In genomic region chrX:48715066-48715465, GRCh38 we compare ENCODE assay signal across 13 cellular contexts. TPM values are rescaled to one million over a fixed set of nuclear protein-coding genes. Genes with fewer than 3 reads are reported as not detected.
A peak's percentile ranks its signal among the peaks of the same experiment; 100 is the strongest.
DNase-seq lines count a peak whose midpoint lies in the region; ATAC-seq and TF ChIP-seq lines count a peak whose summit lies in the region.
"Had no signal": no experiment of that assay in that cellular context is flagged by ENCODE, and none has a peak within 500 bp of the region (broad histone marks: within the 10 kb centered on the region; RNA-seq: fewer than 3 reads in every experiment).

No MANE protein-coding gene starts in this region.

- H3K9me3 ChIP-seq in mammary epithelial cell (replicated peaks; ENCODE audit: insufficient read depth, low read length) (peaks cover 4% of the 10 kb centered on the region), esophagus squamous epithelium (no peaks in the 10 kb centered on the region)

- H3K4me1 ChIP-seq in mammary epithelial cell (ENCODE audit: insufficient read depth, low read length) (peaks cover 4% of the 10 kb centered on the region), esophagus squamous epithelium (no peaks in the 10 kb centered on the region)

- no peaks in the 10 kb centered on the region for H3K27me3 ChIP-seq in mammary epithelial cell (ENCODE audit: insufficient read depth, low read length)
- H3K27me3 ChIP-seq in esophagus squamous epithelium = no peaks in the 10 kb centered on the region

- peak overlapping the region; percentile 96 for H3K27ac Mint-ChIP-seq in activated CD4-positive, alpha-beta T cell treated with anti-CD3 and anti-CD28 coated beads, Interleukin-2, amount 10 ng/mL, durations not matched to agents 7 days and 5 days
- H3K27ac Mint-ChIP-seq in naive thymus-derived CD8-positive, alpha-beta T cell = peak overlapping the region; percentile 78 to 97 (median 90)
- no peak overlapping the region for H3K27ac Mint-ChIP-seq in Calu3 (ENCODE audit: unreplicated experiment)
- H3K27ac Mint-ChIP-seq: type B pancreatic cell had no signal

- TF ChIP-seq POLR2A in esophagus squamous epithelium (IDR thresholded peaks at IDR 0.05) = no peak

- no peak overlapping the region for H3K9ac ChIP-seq in mammary epithelial cell (ENCODE audit: insufficient read depth, low read length)

- POLR2A ChIA-PET in activated CD4-positive, alpha-beta T cell treated with anti-CD3 and anti-CD28 coated beads, Interleukin-2, amount 10 ng/mL, durations not matched to agents 7 days and 5 days (lab: Charles Lee) = no interaction called here
- POLR2A ChIA-PET in naive thymus-derived CD8-positive, alpha-beta T cell (lab: Charles Lee) = interaction anchor here (2.6 to 4.6 kb wide), 2 partner anchors 11 to 22 kb away, joined by 11 to 28 read pairs; no protein-coding TSS in a partner anchor

- H3K4me3 Mint-ChIP-seq in activated CD4-positive, alpha-beta T cell treated with anti-CD3 and anti-CD28 coated beads, Interleukin-2, amount 10 ng/mL, durations not matched to agents 7 days and 5 days = peak overlapping the region; percentile 1
- H3K4me3 Mint-ChIP-seq in naive thymus-derived CD8-positive, alpha-beta T cell = peak overlapping the region in 8 of 10 donors; percentile 11 to 75 (median 64)
- no peak overlapping the region for H3K4me3 Mint-ChIP-seq in Calu3 (ENCODE audit: low read depth, unreplicated experiment)
- H3K4me3 Mint-ChIP-seq: type B pancreatic cell had no signal

- peak in 1 of 2 donors; percentile 6 for ATAC-seq in naive thymus-derived CD8-positive, alpha-beta T cell
- ATAC-seq in HG03521 (IDR thresholded peaks at IDR 0.05; ENCODE audit: unreplicated experiment) = no peak

- dilution Hi-C loops in mammary epithelial cell (cut with HindIII; ENCODE audit: low sequenced_read_pairs) = no loop called here

- TF ChIP-seq CTCF in mammary epithelial cell (conservative IDR thresholded peaks at IDR 0.05 in 1 of 2, IDR thresholded peaks at IDR 0.05 in 1 of 2; ENCODE audit: extremely low read depth in 1 of 2, insufficient read depth in 1 of 2, low read depth in 1 of 2, low read length in 2 of 2) (no peak), Calu3 (IDR thresholded peaks at IDR 0.05; ENCODE audit: unreplicated experiment) (no peak), esophagus squamous epithelium (IDR thresholded peaks at IDR 0.05) (no peak)

- H3K9me3 Mint-ChIP-seq in activated CD4-positive, alpha-beta T cell treated with anti-CD3 and anti-CD28 coated beads, Interleukin-2, amount 10 ng/mL, durations not matched to agents 7 days and 5 days = peaks cover 14% of the 10 kb centered on the region
- no peaks in the 10 kb centered on the region for H3K9me3 Mint-ChIP-seq in naive thymus-derived CD8-positive, alpha-beta T cell
- H3K9me3 Mint-ChIP-seq in Calu3 (ENCODE audit: low read depth, unreplicated experiment) = peaks cover 3% of the 10 kb centered on the region
- H3K9me3 Mint-ChIP-seq: type B pancreatic cell had no signal

- CTCF ChIA-PET in activated CD4-positive, alpha-beta T cell treated with anti-CD3 and anti-CD28 coated beads, Interleukin-2, amount 10 ng/mL, durations not matched to agents 7 days and 5 days (lab: Charles Lee) = no interaction called here
- CTCF ChIA-PET in mammary epithelial cell (lab: Charles Lee; ENCODE audit: low non-redundant PET) = interaction anchor here (0.6 kb wide), 1 partner anchor 22 kb away, joined by 3 read pairs; no protein-coding TSS in a partner anchor
- CTCF ChIA-PET in Calu3 (lab: Charles Lee) = no interaction called here

- intact Hi-C loops in mammary epithelial cell (cut with micrococcal nuclease) = no loop called here
- intact Hi-C loops in Calu3 (cut with micrococcal nuclease; ENCODE audit: unreplicated experiment) = no loop called here
- intact Hi-C loops in esophagus squamous epithelium (cut with DNase I) = no loop called here

- H3K27ac ChIP-seq in mammary epithelial cell (ENCODE audit: insufficient read depth, low read depth, low read length) (no peak overlapping the region), esophagus squamous epithelium (no peak overlapping the region)

- no peaks in the 10 kb centered on the region for H3K27me3 Mint-ChIP-seq in activated CD4-positive, alpha-beta T cell treated with anti-CD3 and anti-CD28 coated beads, Interleukin-2, amount 10 ng/mL, durations not matched to agents 7 days and 5 days
- H3K27me3 Mint-ChIP-seq in naive thymus-derived CD8-positive, alpha-beta T cell = no peaks in the 10 kb centered on the region
- H3K27me3 Mint-ChIP-seq in Calu3 (ENCODE audit: unreplicated experiment) = peaks cover 32% of the 10 kb centered on the region
- H3K27me3 Mint-ChIP-seq: type B pancreatic cell had no signal

- H2AFZ ChIP-seq in mammary epithelial cell (ENCODE audit: low read depth, low read length) = no peak overlapping the region

- in situ Hi-C loops in mammary epithelial cell (cut with MboI; ENCODE audit: low sequenced_read_pairs in 2 of 2) = no loop called here

- H3K4me3 ChIP-seq in mammary epithelial cell (replicated peaks in 1 of 3; ENCODE audit: insufficient read depth in 1 of 3, low read depth in 2 of 3, low read length in 3 of 3) (no peak overlapping the region), esophagus squamous epithelium (no peak overlapping the region)

- H3K36me3 ChIP-seq in mammary epithelial cell (ENCODE audit: insufficient read depth, low read length) (no peaks in the 10 kb centered on the region), esophagus squamous epithelium (no peaks in the 10 kb centered on the region)

- BruUV-seq in mammary epithelial cell (replicated peaks; lab: Mats Ljungman, UMichigan) (no TSS peak), Calu3 (replicated peaks; lab: Mats Ljungman, UMichigan) (no TSS peak)

- H3K4me2 ChIP-seq in mammary epithelial cell (ENCODE audit: insufficient read depth, low read depth, low read length) = no peak overlapping the region

- 82% methylated on average over 2 of the region's 2 CpGs for WGBS in mammary epithelial cell (ENCODE audit: low coverage, missing lambda C conversion rate)
- WGBS in esophagus squamous epithelium, 2 donors = 55 to 64% methylated on average over 2 of the region's 2 CpGs

- H3K79me2 ChIP-seq in mammary epithelial cell (ENCODE audit: insufficient read depth, low read length) = no peaks in the 10 kb centered on the region

- H4K20me1 ChIP-seq in mammary epithelial cell (ENCODE audit: insufficient read depth, low read length) = no peaks in the 10 kb centered on the region

- peaks cover 82% of the 10 kb centered on the region for H3K4me1 Mint-ChIP-seq in activated CD4-positive, alpha-beta T cell treated with anti-CD3 and anti-CD28 coated beads, Interleukin-2, amount 10 ng/mL, durations not matched to agents 7 days and 5 days
- peaks cover 66 to 86% (median 85%) of the 10 kb centered on the region in 4 donors for H3K4me1 Mint-ChIP-seq in naive thymus-derived CD8-positive, alpha-beta T cell
- peaks cover 11% of the 10 kb centered on the region for H3K4me1 Mint-ChIP-seq in Calu3 (ENCODE audit: low read depth, unreplicated experiment)

- no peak for DNase-seq in activated CD4-positive, alpha-beta T cell treated with anti-CD3 and anti-CD28 coated beads, Interleukin-2, amount 10 ng/mL, durations not matched to agents 7 days and 5 days
- DNase-seq in activated CD4-positive, alpha-beta T cell treated with anti-CD3 and anti-CD28 coated beads, Interleukin-2, amount 50 U/mL, for 4 hours = no peak
- DNase-seq in NCI-H2171 (lab: John Stamatoyannopoulos, UW) (peak; percentile 68), mammary epithelial cell (peak; percentile 40), Calu3 (no peak), esophagus squamous epithelium (lab: John Stamatoyannopoulos, UW) (no peak)
- no peak for DNase-seq in naive thymus-derived CD8-positive, alpha-beta T cell
- DNase-seq: NCI-H446 treated with DMSO at 0.1 percent for 48 hours, Right ventricle myocardium superior had no signal

- H3K36me3 Mint-ChIP-seq in activated CD4-positive, alpha-beta T cell treated with anti-CD3 and anti-CD28 coated beads, Interleukin-2, amount 10 ng/mL, durations not matched to agents 7 days and 5 days (ENCODE audit: low read depth) = peaks cover 50% of the 10 kb centered on the region
- peaks cover 0 to 2% (median 0%) of the 10 kb centered on the region in 3 donors for H3K36me3 Mint-ChIP-seq in naive thymus-derived CD8-positive, alpha-beta T cell
- peaks cover 6% of the 10 kb centered on the region for H3K36me3 Mint-ChIP-seq in Calu3 (ENCODE audit: insufficient read depth, unreplicated experiment)
- H3K36me3 Mint-ChIP-seq: type B pancreatic cell had no signal

RNA-seq across cellular contexts. Expression of gene SUV39H1, which starts 18.5 kb away (rescaled TPM):
- 10 to 100 TPM; 33.4 to 33.6 TPM for total RNA-seq in activated CD4-positive, alpha-beta T cell treated with anti-CD3 and anti-CD28 coated beads, Interleukin-2, amount 10 ng/mL, durations not matched to agents 7 days and 5 days
- 10 to 100 TPM in 1 of 2 donors, 1 to 10 TPM in 1; 2.8 to 11.4 TPM for total RNA-seq in mammary epithelial cell
- polyA plus RNA-seq in mammary epithelial cell = 19.1 TPM
- 26.4 TPM for polyA minus RNA-seq in mammary epithelial cell
- 1 to 10 TPM; 9.4 to 9.8 TPM for total RNA-seq in naive thymus-derived CD8-positive, alpha-beta T cell
- polyA plus RNA-seq in naive thymus-derived CD8-positive, alpha-beta T cell = 10 to 100 TPM in 2 of 3 donors, 1 to 10 TPM in 1; 9.8 to 13.9 (median 10.2) TPM
- total RNA-seq in Calu3 (2022) = 20.8 and 23.3 TPM in 2 replicates
- 10 to 100 TPM in 1 of 4 donors, 1 to 10 TPM in 3; 4.6 to 12.1 (median 8.2) TPM for total RNA-seq in esophagus squamous epithelium

RNA-seq across cellular contexts. Expression of gene WAS, which starts 31.5 kb away (rescaled TPM):
- 100 to 1,000 TPM; 165 to 177 TPM for total RNA-seq in activated CD4-positive, alpha-beta T cell treated with anti-CD3 and anti-CD28 coated beads, Interleukin-2, amount 10 ng/mL, durations not matched to agents 7 days and 5 days
- under 1 TPM in 1 of 2 donors, not detected in 1; 0.16 TPM for total RNA-seq in mammary epithelial cell
- polyA plus RNA-seq in mammary epithelial cell = 0.03 TPM
- polyA minus RNA-seq in mammary epithelial cell = not detected
- 10 to 100 TPM; 98.4 to 99.7 TPM for total RNA-seq in naive thymus-derived CD8-positive, alpha-beta T cell
- polyA plus RNA-seq in naive thymus-derived CD8-positive, alpha-beta T cell = 10 to 100 TPM; 13.9 to 25.1 (median 19.7) TPM
- 1.1 TPM in 1 of 2 replicates, not detected in the other for total RNA-seq in Calu3 (2022)
- 1 to 10 TPM; 1.2 to 7.1 (median 3.7) TPM for total RNA-seq in esophagus squamous epithelium
- polyA plus RNA-seq: endothelial cell of umbilical vein had no signal

RNA-seq across cellular contexts. Expression of gene GLOD5, which starts 46.5 kb away (rescaled TPM):
- total RNA-seq in activated CD4-positive, alpha-beta T cell treated with anti-CD3 and anti-CD28 coated beads, Interleukin-2, amount 10 ng/mL, durations not matched to agents 7 days and 5 days = not detected
- total RNA-seq in mammary epithelial cell (not detected), Calu3 (2022) (not detected in 2 replicates), esophagus squamous epithelium (not detected)
- not detected for polyA plus RNA-seq in mammary epithelial cell
- polyA minus RNA-seq in mammary epithelial cell = not detected
- not detected for total RNA-seq in naive thymus-derived CD8-positive, alpha-beta T cell
- polyA plus RNA-seq in naive thymus-derived CD8-positive, alpha-beta T cell = not detected
- total RNA-seq: A673, endothelial cell of umbilical vein, Right ventricle myocardium superior had no signal
- polyA plus RNA-seq: endothelial cell of umbilical vein had no signal

Comparison
In these comparisons a context has a peak if more than half of its experiments do, and no peak if none do; other contexts are left out.
1. DNase-seq: peak in NCI-H2171 (single experiment) and mammary epithelial cell (single experiment); none in activated CD4-positive, alpha-beta T cell treated with anti-CD3 and anti-CD28 coated beads, Interleukin-2, amount 10 ng/mL, durations not matched to agents 7 days and 5 days (single experiment), activated CD4-positive, alpha-beta T cell treated with anti-CD3 and anti-CD28 coated beads, Interleukin-2, amount 50 U/mL, for 4 hours (0 of 2), naive thymus-derived CD8-positive, alpha-beta T cell (0 of 10), Calu3 (single experiment) and esophagus squamous epithelium (single experiment).
2. RNA of gene WAS, which starts 31.5 kb away (total RNA-seq): 165 to 177 TPM in activated CD4-positive, alpha-beta T cell treated with anti-CD3 and anti-CD28 coated beads, Interleukin-2, amount 10 ng/mL, durations not matched to agents 7 days and 5 days and 98.4 to 99.7 TPM in naive thymus-derived CD8-positive, alpha-beta T cell; 1.2 to 7.1 TPM in esophagus squamous epithelium, 0.16 TPM in mammary epithelial cell and 1.1 TPM in Calu3; every median in the first group is over 10 times any median in the second.